ENCODE assay signal across 8 cellular contexts in genomic region chr22:32204856-32205722, GRCh38. TPM values are rescaled to one million over a fixed set of nuclear protein-coding genes. Genes with fewer than 3 reads are reported as not detected.
A peak's percentile ranks its signal among the peaks of the same experiment; 100 is the strongest.
DNase-seq lines count a peak whose midpoint lies in the region; ATAC-seq and TF ChIP-seq lines count a peak whose summit lies in the region.

RFPL2 (minus strand) TSS chr22:32205073; CDS start chr22:32202451, 2,622 bp downstream.

- DNase-seq in DMS114 treated with DMSO at 0.1 percent for 48 hours (lab: John Stamatoyannopoulos, UW; ENCODE audit: unreplicated experiment): peak; percentile 70
- DNase-seq in NCI-H1417 (lab: John Stamatoyannopoulos, UW): peak in 2 of 3 experiments; percentile 69 to 86
- peak; percentile 35 for DNase-seq in activated T-cell treated with anti-CD3 and anti-CD28 coated beads for 48 hours (ENCODE audit: low read depth)
- peak; percentile 20 for DNase-seq in fibroblast of villous mesenchyme (ENCODE audit: low read depth)
- peak; percentile 76 for DNase-seq in occipital lobe (lab: John Stamatoyannopoulos, UW)
- no peak for DNase-seq in GDM1 (lab: John Stamatoyannopoulos, UW)
- DNase-seq in ascending aorta (ENCODE audit: low spot score in 2 of 2): no peak

- intact Hi-C loops in ascending aorta (cut with DNase I): no loop called here

- no peak within 1 kb of the TSS for H3K4me3 ChIP-seq in fibroblast of villous mesenchyme (ENCODE audit: low read depth, low read length)
- peak within 1 kb of the TSS in 1 of 2 donors; percentile 41 for H3K4me3 ChIP-seq in ascending aorta

- H3K4me1 ChIP-seq in ascending aorta: no peaks in the 10 kb centered on the region

- no peak within 1 kb of the TSS for H3K27ac ChIP-seq in ascending aorta

- H3K9me3 ChIP-seq in ascending aorta: no peaks in the 10 kb centered on the region

- no peak for ATAC-seq in HG03097 (IDR thresholded peaks at IDR 0.05; ENCODE audit: low FRiP score, unreplicated experiment)

- H3K36me3 ChIP-seq in ascending aorta: no peaks in the 10 kb centered on the region

- no peak for TF ChIP-seq CTCF in fibroblast of villous mesenchyme (IDR thresholded peaks at IDR 0.05; ENCODE audit: insufficient read depth, low read depth, low read length)
- TF ChIP-seq CTCF in ascending aorta (IDR thresholded peaks at IDR 0.05): no peak

- peaks cover 6% of the 10 kb centered on the region for H3K27me3 ChIP-seq in ascending aorta

RNA-seq across cellular contexts. Expression of gene RFPL2, which starts in this region (rescaled TPM):
- total RNA-seq in fibroblast of villous mesenchyme (not detected in 2 replicates), occipital lobe (0.31 TPM), ascending aorta (not detected)

Comparison
In these comparisons a context has a peak if more than half of its experiments do, and no peak if none do; other contexts are left out.
1. Peak in DNase-seq in fibroblast of villous mesenchyme; RNA of the gene not detected or under 1 TPM.
2. Peak in DNase-seq in occipital lobe; RNA of the gene not detected or under 1 TPM.
3. DNase-seq: peak in DMS114 treated with DMSO at 0.1 percent for 48 hours (single experiment), NCI-H1417 (2 of 3) and activated T-cell treated with anti-CD3 and anti-CD28 coated beads for 48 hours (single experiment); none in GDM1 (single experiment) and ascending aorta (0 of 2).